In the genomic region with DNA sequence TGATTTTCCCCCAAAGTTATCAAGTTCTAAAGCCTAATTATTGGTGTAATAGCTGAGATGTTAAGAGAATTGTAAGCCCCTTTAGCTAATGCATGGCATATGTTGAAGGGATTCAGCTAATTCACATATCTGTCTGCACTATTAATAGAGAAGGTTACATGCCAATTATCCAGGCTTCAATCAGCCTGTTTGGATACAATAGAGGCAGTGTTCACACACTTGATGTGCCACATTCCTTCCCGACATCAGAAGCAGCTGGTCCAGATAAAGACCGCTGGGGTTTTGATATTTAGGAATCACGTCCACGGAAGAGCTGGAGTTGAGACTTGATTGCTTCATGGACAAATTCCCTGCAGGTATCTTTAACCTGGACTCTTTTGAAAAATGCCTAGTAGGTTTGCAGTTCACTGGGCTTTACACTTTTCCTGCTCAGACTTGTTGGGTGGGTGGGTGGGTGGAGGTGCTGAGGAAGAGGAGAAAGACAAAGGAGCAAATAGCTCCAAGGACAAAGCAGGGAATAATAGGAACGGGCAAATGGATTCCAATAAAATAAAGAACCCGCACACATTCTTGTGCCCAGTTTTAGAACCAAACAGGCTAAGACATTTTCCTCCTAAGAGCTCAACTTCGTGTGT, we compare ENCODE assay signal across 7 cellular contexts.
DNase-seq lines count a peak whose midpoint lies in the region; ATAC-seq, FAIRE-seq and TF ChIP-seq lines count a peak whose summit lies in the region.

No MANE protein-coding gene starts in this region.

- H3K4me1 Mint-ChIP-seq in endothelial cell (ENCODE audit: unreplicated experiment) (peaks cover 62% of the 10 kb centered on the region), progenitor cell of endocrine pancreas (ENCODE audit: low read depth) (peaks cover 61% of the 10 kb centered on the region)
- H3K4me1 Mint-ChIP-seq in activated T-cell treated with anti-CD3 and anti-CD28 coated beads, Interleukin-2, amount 50 U/mL, for 4 hours (ENCODE audit: low read depth): peaks cover 44% of the 10 kb centered on the region

- peaks cover 60% of the 10 kb centered on the region for H3K4me1 ChIP-seq in OCI-LY1 (ENCODE audit: insufficient read depth, low read length, severe bottlenecking)

- H3K36me3 Mint-ChIP-seq in endothelial cell (ENCODE audit: low read depth, unreplicated experiment) (no peaks in the 10 kb centered on the region), progenitor cell of endocrine pancreas (ENCODE audit: insufficient read depth) (no peaks in the 10 kb centered on the region)
- no peaks in the 10 kb centered on the region for H3K36me3 Mint-ChIP-seq in activated T-cell treated with anti-CD3 and anti-CD28 coated beads, Interleukin-2, amount 50 U/mL, for 4 hours (ENCODE audit: insufficient read depth)

- ATAC-seq in GM19397 (IDR thresholded peaks at IDR 0.05; ENCODE audit: unreplicated experiment): no peak
- no peak for ATAC-seq in activated T-cell treated with anti-CD3 and anti-CD28 coated beads, Interleukin-2, amount 50 U/mL, for 4 hours

- H3K9me2 ChIP-seq in OCI-LY1 (ENCODE audit: low read depth, low read length): no peaks in the 10 kb centered on the region

- H3K9ac ChIP-seq in OCI-LY1 (ENCODE audit: low read length): peak overlapping the region; percentile 67; the same call in 1 of the 2 replicates

- H2AFZ ChIP-seq in OCI-LY1 (ENCODE audit: low read length): no peak overlapping the region

- H3K4me2 ChIP-seq in OCI-LY1 (ENCODE audit: low read length): peak overlapping the region; percentile 80

- no peaks in the 10 kb centered on the region for H4K20me1 ChIP-seq in OCI-LY1 (ENCODE audit: insufficient read depth, low read length)

- no peak for TF ChIP-seq CTCF in HL-60 (IDR thresholded peaks at IDR 0.05; ENCODE audit: insufficient read depth, low read length)
- TF ChIP-seq CTCF in OCI-LY1 (IDR thresholded peaks at IDR 0.05; ENCODE audit: low read length): no peak
- no peak for TF ChIP-seq CTCF in endothelial cell (IDR thresholded peaks at IDR 0.05; ENCODE audit: unreplicated experiment)
- no peak for TF ChIP-seq CTCF in progenitor cell of endocrine pancreas (IDR thresholded peaks at IDR 0.05; ENCODE audit: unreplicated experiment)

- no peaks in the 10 kb centered on the region for H3K79me2 ChIP-seq in OCI-LY1 (ENCODE audit: insufficient read depth, low read length)

- peak overlapping the region; percentile 80 for H3K27ac ChIP-seq in HL-60 (replicated peaks)
- H3K27ac ChIP-seq in OCI-LY1 (ENCODE audit: low read depth, low read length, poor library complexity, severe bottlenecking): peak overlapping the region; percentile 95

- no peak overlapping the region for H3K4me3 ChIP-seq in HL-60 (replicated peaks; ENCODE audit: insufficient read depth, low read length)
- no peak overlapping the region for H3K4me3 ChIP-seq in OCI-LY1 (ENCODE audit: low read depth, low read length, poor library complexity, severe bottlenecking)

- no peak overlapping the region for H3K4me3 Mint-ChIP-seq in endothelial cell (ENCODE audit: unreplicated experiment)
- H3K4me3 Mint-ChIP-seq in progenitor cell of endocrine pancreas (ENCODE audit: low read depth): peak overlapping the region; percentile 72
- no peak overlapping the region for H3K4me3 Mint-ChIP-seq in activated T-cell treated with anti-CD3 and anti-CD28 coated beads, Interleukin-2, amount 50 U/mL, for 4 hours

- peaks cover 7% of the 10 kb centered on the region for H3F3A ChIP-seq in OCI-LY1 (ENCODE audit: insufficient read depth, low read length)

- H3K36me3 ChIP-seq in OCI-LY1 (ENCODE audit: insufficient read depth, low read length): no peaks in the 10 kb centered on the region

- no peaks in the 10 kb centered on the region for H3K27me3 ChIP-seq in HL-60 (ENCODE audit: insufficient read depth, poor library complexity, severe bottlenecking)
- no peaks in the 10 kb centered on the region for H3K27me3 ChIP-seq in OCI-LY1 (ENCODE audit: insufficient read depth, low read length)

- no peaks in the 10 kb centered on the region for H3K9me3 Mint-ChIP-seq in endothelial cell (ENCODE audit: unreplicated experiment)
- no peaks in the 10 kb centered on the region for H3K9me3 Mint-ChIP-seq in progenitor cell of endocrine pancreas (ENCODE audit: low read depth)
- H3K9me3 Mint-ChIP-seq in activated T-cell treated with anti-CD3 and anti-CD28 coated beads, Interleukin-2, amount 50 U/mL, for 4 hours: no peaks in the 10 kb centered on the region

- H3K9me3 ChIP-seq in OCI-LY1 (ENCODE audit: low read length): no peaks in the 10 kb centered on the region

- peak overlapping the region; percentile 90 for H3K27ac Mint-ChIP-seq in endothelial cell (ENCODE audit: unreplicated experiment)
- H3K27ac Mint-ChIP-seq in progenitor cell of endocrine pancreas: peak overlapping the region; percentile 99

- no peak for FAIRE-seq in HTR-8/SVneo (lab: Jason Lieb, UNC)

- peaks cover 4% of the 10 kb centered on the region for H3K27me3 Mint-ChIP-seq in endothelial cell (ENCODE audit: unreplicated experiment)
- H3K27me3 Mint-ChIP-seq in progenitor cell of endocrine pancreas: no peaks in the 10 kb centered on the region
- H3K27me3 Mint-ChIP-seq in activated T-cell treated with anti-CD3 and anti-CD28 coated beads, Interleukin-2, amount 50 U/mL, for 4 hours (ENCODE audit: low read depth): no peaks in the 10 kb centered on the region

- DNase-seq in HL-60 (ENCODE audit: low read depth in 1 of 2, low spot score in 1 of 2) (no peak), endothelial cell (ENCODE audit: low spot score) (no peak), progenitor cell of endocrine pancreas (ENCODE audit: low spot score, unreplicated experiment) (no peak), HTR-8/SVneo (ENCODE audit: insufficient read length, low spot score) (no peak)
- no peak for DNase-seq in activated T-cell treated with anti-CD3 and anti-CD28 coated beads, Interleukin-2, amount 50 U/mL, for 4 hours
